ENCODE assay signal across 22 cellular contexts in the genomic region with DNA sequence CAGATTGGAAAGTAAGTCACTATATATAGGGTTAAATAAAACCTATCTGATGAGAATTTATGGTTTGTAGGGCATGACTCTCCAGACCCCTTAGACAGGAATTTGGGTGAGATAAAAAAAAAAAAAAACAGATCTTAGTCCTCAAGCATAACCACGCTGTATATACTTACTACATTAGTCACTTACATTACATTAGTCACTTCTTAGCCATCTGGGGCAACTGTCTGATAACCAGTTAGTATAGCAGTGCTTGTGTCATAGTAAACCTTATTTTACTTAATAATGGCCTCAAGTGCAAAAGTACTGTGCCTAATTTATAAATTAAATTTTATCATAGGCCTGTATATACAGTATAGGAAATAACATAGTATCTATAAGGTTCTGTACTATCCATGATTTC.
DNase-seq lines count a peak whose midpoint lies in the region; ATAC-seq and TF ChIP-seq lines count a peak whose summit lies in the region.
"Had no signal": no experiment of that assay in that cellular context is flagged by ENCODE, and none has a peak within 500 bp of the region (broad histone marks: within the 10 kb centered on the region; RNA-seq: fewer than 3 reads in every experiment).

No MANE protein-coding gene starts in this region.

- no peaks in the 10 kb centered on the region for H3K36me3 ChIP-seq in RWPE2 (ENCODE audit: low read depth)
- no peaks in the 10 kb centered on the region for H3K36me3 ChIP-seq in fibroblast of lung (ENCODE audit: control insufficient read depth, insufficient read depth, low read length)
- no peaks in the 10 kb centered on the region for H3K36me3 ChIP-seq in smooth muscle cell (ENCODE audit: low read depth)
- H3K36me3 ChIP-seq: BLaER1 treated with 17β-estradiol and CSF1 and Interleukin-3, amounts not matched to agents 10 nM and 100 nM had no signal

- H3K79me2 ChIP-seq in fibroblast of lung (ENCODE audit: control insufficient read depth, insufficient read depth, low read length), result no peaks in the 10 kb centered on the region
- H3K79me2 ChIP-seq in smooth muscle cell (ENCODE audit: low read depth), result no peaks in the 10 kb centered on the region

- DNase-seq in GM04504 (ENCODE audit: low read depth) (peak; percentile 5), RWPE2 (ENCODE audit: low spot score) (no peak), fibroblast of lung (ENCODE audit: low read depth in 2 of 2) (peak; percentile 39 to 80), smooth muscle cell (lab: John Stamatoyannopoulos, UW; ENCODE audit: unreplicated experiment) (no peak), NCI-H446 treated with DMSO at 0.1 percent for 48 hours (lab: John Stamatoyannopoulos, UW) (no peak)
- DNase-seq in stimulated activated CD4-positive, alpha-beta T cell treated with anti-CD3 and anti-CD28 coated beads, Interleukin-2, amount 100 ng/mL, for 24 hours, result no peak
- DNase-seq: activated CD4-positive, alpha-beta T cell treated with anti-CD3 and anti-CD28 coated beads, Interleukin-2, amount 50 U/mL, for 48 hours; activated naive CD4-positive, alpha-beta T cell treated with anti-CD3 and anti-CD28 coated beads for 36 hours; activated T-cell treated with anti-CD3 and anti-CD28 coated beads, Interleukin-2, amount 50 U/mL, for 1 hour; dermis blood vessel endothelial cell; erythroblast; hypothalamus; kidney; NCI-H2081; NCI-H510A; posterior cingulate gyrus; Right ventricle myocardium superior; stimulated activated CD8-positive, alpha-beta memory T cell treated with anti-CD3 and anti-CD28 coated beads, Interleukin-4, amount 100 ng/mL, for 48 hours; T-cell had no signal

- H3K27me3 ChIP-seq in RWPE2 (ENCODE audit: insufficient read depth, poor library complexity, severe bottlenecking), result no peaks in the 10 kb centered on the region
- H3K27me3 ChIP-seq in fibroblast of lung (ENCODE audit: control insufficient read depth, insufficient read depth, low read length), result no peaks in the 10 kb centered on the region
- no peaks in the 10 kb centered on the region for H3K27me3 ChIP-seq in smooth muscle cell (ENCODE audit: low read depth)

- TF ChIP-seq CTCF in RWPE2 (IDR thresholded peaks at IDR 0.05; ENCODE audit: poor library complexity, severe bottlenecking) (no peak), fibroblast of lung (conservative IDR thresholded peaks at IDR 0.05 in 1 of 2, IDR thresholded peaks at IDR 0.05 in 1 of 2; ENCODE audit: low read depth in 1 of 2, low read length in 2 of 2) (no peak), smooth muscle cell (IDR thresholded peaks at IDR 0.05; ENCODE audit: borderline replicate concordance, insufficient read depth, poor library complexity, severe bottlenecking) (no peak)

- H4K20me1 ChIP-seq in fibroblast of lung (ENCODE audit: control insufficient read depth, extremely low read depth, insufficient read depth, low read length) (no peaks in the 10 kb centered on the region), smooth muscle cell (ENCODE audit: low read depth) (no peaks in the 10 kb centered on the region)

- H3K4me2 ChIP-seq in fibroblast of lung (ENCODE audit: extremely low read depth, insufficient read depth, low read length) (no peak overlapping the region), smooth muscle cell (no peak overlapping the region)
- H3K4me2 ChIP-seq: BLaER1 treated with 17β-estradiol and CSF1 and Interleukin-3, amounts not matched to agents 10 nM and 100 nM had no signal

- peak; percentile 55; the same call in 1 of the 3 replicates for ATAC-seq in RWPE2 (ENCODE audit: low read depth)
- ATAC-seq in HG03439 (IDR thresholded peaks at IDR 0.05; ENCODE audit: unreplicated experiment), result no peak
- ATAC-seq: T-cell had no signal

- H3K4me3 ChIP-seq in RWPE2 (ENCODE audit: severe bottlenecking), result no peak overlapping the region
- H3K4me3 ChIP-seq in fibroblast of lung (replicated peaks in 1 of 4; ENCODE audit: control extremely low read depth in 1 of 4, insufficient read depth in 1 of 4, low read depth in 3 of 4, low read length in 4 of 4), result no peak overlapping the region
- H3K4me3 ChIP-seq in smooth muscle cell, result no peak overlapping the region
- H3K4me3 ChIP-seq: BLaER1 treated with 17β-estradiol and CSF1 and Interleukin-3, amounts not matched to agents 10 nM and 100 nM; skin epidermis had no signal

- WGBS in smooth muscle cell (ENCODE audit: low lambda C conversion rate), result 14% methylated on average over 1 of the region's 1 CpG

- H3K4me1 ChIP-seq in RWPE2 (ENCODE audit: insufficient read depth, poor library complexity, severe bottlenecking) (no peaks in the 10 kb centered on the region), fibroblast of lung (ENCODE audit: control insufficient read depth, extremely low read depth, insufficient read depth, low read length) (no peaks in the 10 kb centered on the region), smooth muscle cell (ENCODE audit: low read depth) (peaks cover 4% of the 10 kb centered on the region)
- H3K4me1 ChIP-seq: BLaER1 treated with 17β-estradiol and CSF1 and Interleukin-3, amounts not matched to agents 10 nM and 100 nM had no signal

- H3F3A ChIP-seq in smooth muscle cell (ENCODE audit: low read depth), result peaks cover 3% of the 10 kb centered on the region

- H3K9me3 ChIP-seq in RWPE2 (ENCODE audit: severe bottlenecking) (no peaks in the 10 kb centered on the region), fibroblast of lung (ENCODE audit: control insufficient read depth, insufficient read depth, low read depth, low read length) (no peaks in the 10 kb centered on the region), smooth muscle cell (replicated peaks; ENCODE audit: low read depth) (no peaks in the 10 kb centered on the region)

- no peak overlapping the region for H2AFZ ChIP-seq in fibroblast of lung (ENCODE audit: low read length)
- no peak overlapping the region for H2AFZ ChIP-seq in smooth muscle cell (ENCODE audit: low read depth)

- H3K9ac ChIP-seq in fibroblast of lung (ENCODE audit: insufficient read depth, low read length) (no peak overlapping the region), smooth muscle cell (ENCODE audit: low read depth) (no peak overlapping the region)
- H3K9ac ChIP-seq: BLaER1 treated with 17β-estradiol and CSF1 and Interleukin-3, amounts not matched to agents 10 nM and 100 nM had no signal

- no peak overlapping the region for H3K27ac ChIP-seq in RWPE2 (ENCODE audit: poor library complexity, severe bottlenecking)
- H3K27ac ChIP-seq in fibroblast of lung (ENCODE audit: insufficient read depth, low read length), result no peak overlapping the region
- peak overlapping the region; percentile 67 for H3K27ac ChIP-seq in smooth muscle cell (ENCODE audit: low read depth)
- H3K27ac ChIP-seq: BLaER1 treated with 17β-estradiol and CSF1 and Interleukin-3, amounts not matched to agents 10 nM and 100 nM; skin epidermis had no signal

Comparison
In these comparisons a context has a peak if more than half of its experiments do, and no peak if none do; other contexts are left out.
1. DNase-seq: peak in GM04504 (single experiment) and fibroblast of lung (2 of 2); none in RWPE2 (single experiment), smooth muscle cell (single experiment), NCI-H446 treated with DMSO at 0.1 percent for 48 hours (single experiment) and stimulated activated CD4-positive, alpha-beta T cell treated with anti-CD3 and anti-CD28 coated beads, Interleukin-2, amount 100 ng/mL, for 24 hours (0 of 2).